8 cellular contexts compared by ENCODE assay signal in the genomic region with DNA sequence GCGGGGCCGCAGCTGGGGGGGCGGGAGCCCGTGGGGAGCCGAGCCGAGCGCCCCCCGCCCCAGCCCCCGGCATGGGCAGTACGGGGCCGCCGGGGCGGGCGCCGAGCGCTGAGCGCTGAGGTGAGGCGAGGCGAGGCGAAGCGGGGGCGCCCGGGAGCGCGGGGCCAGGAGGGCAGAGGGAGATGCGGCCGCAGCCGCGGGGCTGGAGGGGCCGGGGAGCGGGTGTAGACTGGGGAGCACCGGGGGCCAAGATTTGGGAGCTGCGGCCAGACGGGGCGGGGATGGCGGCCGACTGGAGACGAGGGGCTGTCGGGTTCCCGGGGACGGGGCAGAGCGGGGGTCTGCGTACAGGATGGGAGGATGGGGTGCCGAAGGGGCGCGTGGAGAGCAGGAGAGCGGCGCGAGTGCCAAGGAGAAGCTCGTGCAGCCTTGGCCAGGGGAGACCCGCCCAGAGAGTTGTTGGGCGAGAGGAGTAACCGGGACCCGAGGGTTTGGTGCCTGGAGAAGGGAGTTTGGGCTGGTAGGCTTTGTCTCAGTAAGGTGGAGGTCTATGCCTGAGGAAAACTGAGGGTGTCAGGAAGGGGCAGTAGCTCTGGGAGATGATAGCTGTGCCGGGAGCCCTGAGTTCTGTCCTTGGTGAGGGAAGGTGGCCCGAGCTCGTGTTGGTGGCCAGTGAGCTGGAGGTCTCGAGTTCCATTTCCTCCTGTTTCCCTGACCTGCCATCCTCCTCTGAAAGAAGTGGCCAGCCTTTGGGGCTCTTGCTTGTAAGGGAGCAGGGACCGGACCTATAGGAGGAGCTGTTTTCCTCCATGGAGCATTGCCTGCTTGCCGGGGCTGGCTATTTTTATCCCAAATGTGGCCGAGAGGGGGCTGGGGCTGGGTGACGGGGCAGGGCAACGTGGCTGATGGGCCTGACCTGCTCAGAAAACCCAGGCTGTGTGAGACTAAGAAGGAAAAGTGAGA. TPM values are rescaled to one million over a fixed set of nuclear protein-coding genes. Genes with fewer than 3 reads are reported as not detected.
DNase-seq lines count a peak whose midpoint lies in the region; ATAC-seq and TF ChIP-seq lines count a peak whose summit lies in the region.

No MANE protein-coding gene starts in this region.

- H3K14ac ChIP-seq in trophoblast cell (ENCODE audit: low read length), result no peak overlapping the region

- no peak overlapping the region for H3K23ac ChIP-seq in trophoblast cell (ENCODE audit: low read length)

- CTCF ChIA-PET in CD8-positive, alpha-beta memory T cell (lab: Charles Lee), result interaction anchor here (1.2 to 18.8 kb wide), 8 partner anchors 11 to 127 kb away, joined by 4 to 591 read pairs (median 6); a partner anchor contains a TSS
- CTCF ChIA-PET in OCI-LY7 (lab: Charles Lee; ENCODE audit: unreplicated experiment), result interaction anchor here (0.5 to 0.9 kb wide), 3 partner anchors 9 to 60 kb away, joined by 3 to 9 read pairs (median 5); no protein-coding TSS in a partner anchor

- peak overlapping the region; percentile 98 for H2AFZ ChIP-seq in OCI-LY7 (ENCODE audit: low read length)
- peak overlapping the region; percentile 32 for H2AFZ ChIP-seq in trophoblast cell (ENCODE audit: insufficient read depth, low read length, poor library complexity)

- H3K27me3 ChIP-seq in CD8-positive, alpha-beta memory T cell (ENCODE audit: insufficient read depth, low read length, poor library complexity, severe bottlenecking), result no peaks in the 10 kb centered on the region
- no peaks in the 10 kb centered on the region for H3K27me3 ChIP-seq in right atrium auricular region
- H3K27me3 ChIP-seq in trophoblast cell (ENCODE audit: insufficient read depth, low read length), result no peaks in the 10 kb centered on the region

- no peak overlapping the region for H4K12ac ChIP-seq in trophoblast cell (ENCODE audit: low read depth, low read length)

- peaks cover 6% of the 10 kb centered on the region for H3K36me3 ChIP-seq in CD8-positive, alpha-beta memory T cell (ENCODE audit: insufficient read depth, low read length)
- H3K36me3 ChIP-seq in OCI-LY7 (ENCODE audit: insufficient read depth, low read length), result no peaks in the 10 kb centered on the region
- H3K36me3 ChIP-seq in right atrium auricular region, result no peaks in the 10 kb centered on the region
- H3K36me3 ChIP-seq in trophoblast cell (ENCODE audit: control insufficient read depth in 1 of 2, insufficient read depth in 2 of 2, low read length in 2 of 2), result no peaks in the 10 kb centered on the region

- peak overlapping the region; percentile 99 for H3K4me2 ChIP-seq in OCI-LY7 (ENCODE audit: low read length)
- H3K4me2 ChIP-seq in trophoblast cell (ENCODE audit: low read length), result peak overlapping the region; percentile 85

- H3K4me3 Mint-ChIP-seq in CD8-positive, alpha-beta memory T cell, result peak overlapping the region; percentile 96 to 98 (median 98)

- peak overlapping the region; percentile 76 to 98 (median 93) for H3K27ac Mint-ChIP-seq in CD8-positive, alpha-beta memory T cell

- H3K9me3 ChIP-seq in CD8-positive, alpha-beta memory T cell (ENCODE audit: low read length), result no peaks in the 10 kb centered on the region
- H3K9me3 ChIP-seq in OCI-LY7 (ENCODE audit: low read length) (no peaks in the 10 kb centered on the region), right atrium auricular region (no peaks in the 10 kb centered on the region), trophoblast cell (ENCODE audit: insufficient read depth, low read depth, low read length) (no peaks in the 10 kb centered on the region)

- peak overlapping the region; percentile 72 for H3K4me3 ChIP-seq in CD8-positive, alpha-beta memory T cell (ENCODE audit: low read length)
- peak overlapping the region; percentile 83 for H3K4me3 ChIP-seq in OCI-LY7 (ENCODE audit: low read depth, low read length, poor library complexity, severe bottlenecking)
- peak overlapping the region; percentile 82 for H3K4me3 ChIP-seq in astrocyte of the cerebellum (ENCODE audit: low read depth, low read length)
- H3K4me3 ChIP-seq in right atrium auricular region, result peak overlapping the region; percentile 84 to 88
- peak overlapping the region; percentile 82 for H3K4me3 ChIP-seq in trophoblast cell (ENCODE audit: low read depth, low read length)

- no peak overlapping the region for H2BK12ac ChIP-seq in trophoblast cell (ENCODE audit: low read length)

- H4K20me1 ChIP-seq in OCI-LY7 (ENCODE audit: insufficient read depth, low read length), result no peaks in the 10 kb centered on the region

- POLR2A ChIA-PET in CD8-positive, alpha-beta memory T cell (lab: Charles Lee), result interaction anchor here (0.9 to 6.4 kb wide), 3 partner anchors 10 to 19 kb away, joined by 3 to 56 read pairs (median 3); no protein-coding TSS in a partner anchor
- POLR2A ChIA-PET in OCI-LY7 (lab: Charles Lee), result interaction anchor here (0.6 kb wide), 1 partner anchor 129 kb away, joined by 4 read pairs; no protein-coding TSS in a partner anchor

- peak overlapping the region; percentile 25 for H3K4ac ChIP-seq in trophoblast cell (ENCODE audit: low read depth, low read length)

- H4K91ac ChIP-seq in trophoblast cell (ENCODE audit: low read depth, low read length), result no peak overlapping the region

- peaks cover 48% of the 10 kb centered on the region for H3K4me1 ChIP-seq in CD8-positive, alpha-beta memory T cell (ENCODE audit: insufficient read depth, low read length)
- H3K4me1 ChIP-seq in OCI-LY7 (ENCODE audit: insufficient read depth, low read length, poor library complexity, severe bottlenecking), result peaks cover 30% of the 10 kb centered on the region
- H3K4me1 ChIP-seq in right atrium auricular region, result peaks cover 0 to 36% of the 10 kb centered on the region in 2 donors
- peaks cover 5 to 19% of the 10 kb centered on the region in 2 experiments for H3K4me1 ChIP-seq in trophoblast cell (ENCODE audit: control insufficient read depth in 1 of 2, insufficient read depth in 2 of 2, low read length in 2 of 2)

- peaks cover 3 to 20% (median 3%) of the 10 kb centered on the region in 3 donors for H3K36me3 Mint-ChIP-seq in CD8-positive, alpha-beta memory T cell

- in situ Hi-C loops in astrocyte of the cerebellum (cut with HindIII; ENCODE audit: low sequenced_read_pairs), result no loop called here

- peak overlapping the region; percentile 83 for H3K27ac ChIP-seq in CD8-positive, alpha-beta memory T cell (ENCODE audit: low read depth, low read length)
- H3K27ac ChIP-seq in OCI-LY7 (ENCODE audit: low read depth, low read length, poor library complexity, severe bottlenecking) (no peak overlapping the region), right atrium auricular region (peak overlapping the region; percentile 92 to 95), trophoblast cell (ENCODE audit: low read depth, low read length) (no peak overlapping the region)

- TF ChIP-seq CTCF in OCI-LY7 (conservative IDR thresholded peaks at IDR 0.05; ENCODE audit: low read length), result peak; percentile 43; the same call in 1 of the 2 replicates
- peak; percentile 88 for TF ChIP-seq CTCF in astrocyte of the cerebellum (IDR thresholded peaks at IDR 0.05; ENCODE audit: low read depth, low read length, missing control alignments)
- TF ChIP-seq CTCF in right atrium auricular region (IDR thresholded peaks at IDR 0.05), result peak; percentile 41 to 65

- peak overlapping the region; percentile 60 for H3K9ac ChIP-seq in trophoblast cell (ENCODE audit: low read length)

- H3K79me2 ChIP-seq in OCI-LY7 (ENCODE audit: insufficient read depth, low read depth, low read length) (no peaks in the 10 kb centered on the region), trophoblast cell (ENCODE audit: control insufficient read depth, insufficient read depth, low read length, poor library complexity) (no peaks in the 10 kb centered on the region)

- peaks cover 4% of the 10 kb centered on the region for H3K79me1 ChIP-seq in trophoblast cell (ENCODE audit: low read length)

- H2BK120ac ChIP-seq in trophoblast cell (ENCODE audit: insufficient read depth, low read length, poor library complexity), result no peak overlapping the region

- ATAC-seq in HG03342 (IDR thresholded peaks at IDR 0.05; ENCODE audit: unreplicated experiment), result no peak

- intact Hi-C loops in OCI-LY7 (cut with micrococcal nuclease; ENCODE audit: unreplicated experiment), result loop anchor here (1.0 to 10.0 kb wide), 2 partner anchors 9 to 219 kb away; no protein-coding TSS in a partner anchor

- DNase-seq in CD8-positive, alpha-beta memory T cell, result peak in 4 of 5 donors; percentile 24 to 62 (median 40)
- DNase-seq in GOT3 (lab: John Stamatoyannopoulos, UW), result peak; percentile 59
- DNase-seq in OCI-LY7 (ENCODE audit: low spot score), result peak; percentile 33
- peak; percentile 70 for DNase-seq in astrocyte of the cerebellum (ENCODE audit: low read depth)
- DNase-seq in right atrium auricular region (ENCODE audit: low spot score), result peak; percentile 76
- peak; percentile 27 to 61 for DNase-seq in trophoblast cell
- DNase-seq in cortex of kidney (lab: John Stamatoyannopoulos, UW), result no peak

- H3K9me2 ChIP-seq in OCI-LY7 (ENCODE audit: insufficient read depth, low read length), result no peaks in the 10 kb centered on the region

- BruUV-seq in OCI-LY7 (replicated peaks; lab: Mats Ljungman, UMichigan), result no TSS peak

- H3K27me3 Mint-ChIP-seq in CD8-positive, alpha-beta memory T cell, result peaks cover 2 to 9% of the 10 kb centered on the region in 2 donors

- peaks cover 46 to 61% (median 52%) of the 10 kb centered on the region in 3 donors for H3K4me1 Mint-ChIP-seq in CD8-positive, alpha-beta memory T cell

- peak overlapping the region; percentile 72 for H4K8ac ChIP-seq in trophoblast cell (ENCODE audit: low read depth, low read length)

- H3K9me3 Mint-ChIP-seq in CD8-positive, alpha-beta memory T cell, result no peaks in the 10 kb centered on the region

- peak overlapping the region; percentile 19 for H3K18ac ChIP-seq in trophoblast cell (ENCODE audit: low read length)

- H2AK5ac ChIP-seq in trophoblast cell (ENCODE audit: low read length), result no peak overlapping the region

- no peak overlapping the region for H2BK5ac ChIP-seq in trophoblast cell (ENCODE audit: low read depth, low read length, poor library complexity)

- no CpG with 5 or more reads among the region's 63 CpGs for WGBS in trophoblast cell (ENCODE audit: extremely low coverage, insufficient coverage, insufficient read length)

RNA-seq across cellular contexts. Expression of a gene that starts 0.5 kb away (rescaled TPM):
- 10 to 100 TPM; 71.7 to 72.8 TPM for total RNA-seq in CD8-positive, alpha-beta memory T cell
- 69.9 TPM for polyA plus RNA-seq in CD8-positive, alpha-beta memory T cell
- total RNA-seq in OCI-LY7 (2014; rRNA removed; shearing (Covaris generic)), result 20.3 and 28.8 TPM in 2 replicates
- total RNA-seq in OCI-LY7 (2022), result 10.2 and 11.5 TPM in 2 replicates
- 10 to 100 TPM; 22.8 to 82.5 TPM for total RNA-seq in right atrium auricular region
- polyA plus RNA-seq in trophoblast cell (2013), result 9.5 and 9.6 TPM in 2 replicates

RNA-seq across cellular contexts. Expression of a gene that starts 5.0 kb away (rescaled TPM):
- total RNA-seq in CD8-positive, alpha-beta memory T cell, result not detected
- polyA plus RNA-seq in CD8-positive, alpha-beta memory T cell, result not detected
- not detected in 2 replicates for total RNA-seq in OCI-LY7 (2014; rRNA removed; shearing (Covaris generic))
- not detected in 2 replicates for total RNA-seq in OCI-LY7 (2022)
- not detected for total RNA-seq in right atrium auricular region
- not detected in 2 replicates for polyA plus RNA-seq in trophoblast cell (2013)

RNA-seq across cellular contexts. Expression of a gene that starts 53.4 kb away (rescaled TPM):
- 100 to 1,000 TPM; 145 to 153 TPM for total RNA-seq in CD8-positive, alpha-beta memory T cell
- polyA plus RNA-seq in CD8-positive, alpha-beta memory T cell, result 149 TPM
- total RNA-seq in OCI-LY7 (2014; rRNA removed; shearing (Covaris generic)), result 196 and 208 TPM in 2 replicates
- total RNA-seq in OCI-LY7 (2022), result 170 and 174 TPM in 2 replicates
- 100 to 1,000 TPM; 129 to 168 TPM for total RNA-seq in right atrium auricular region
- polyA plus RNA-seq in trophoblast cell (2013), result 65.1 and 69.2 TPM in 2 replicates

Comparison
In these comparisons a context has a peak if more than half of its experiments do, and no peak if none do; other contexts are left out.
1. H3K27ac ChIP-seq: peak in CD8-positive, alpha-beta memory T cell (single experiment) and right atrium auricular region (2 of 2); none in OCI-LY7 (single experiment) and trophoblast cell (single experiment).
2. Peak in every context shown above with its lines, with median percentiles within 50 percentile points of each other: H3K4me3 ChIP-seq and CTCF ChIP-seq.